In genomic region chr17:49996121-49996494, GRCh38 we compare ENCODE assay signal across 3 cellular contexts.
TF ChIP-seq lines count a peak whose summit lies in the region.

No MANE protein-coding gene starts in this region.

TF ChIP-seq in SK-N-SH, 30 proteins besides CTCF, POLR2A, EP300 and RAD21:
- no peak for TF ChIP-seq CHD2 (IDR thresholded peaks at IDR 0.05; ENCODE audit: low read length, partially characterized antibody)
- no peak for TF ChIP-seq USF2 (IDR thresholded peaks at IDR 0.05; ENCODE audit: borderline replicate concordance, low read depth, low read length)
- TF ChIP-seq JUND (IDR thresholded peaks at IDR 0.05): no peak
- TF ChIP-seq TCF12 (IDR thresholded peaks at IDR 0.05): no peak
- no peak for TF ChIP-seq TEAD4 (IDR thresholded peaks at IDR 0.05; ENCODE audit: borderline replicate concordance, insufficient read depth)
- TF ChIP-seq, protein P1, sequence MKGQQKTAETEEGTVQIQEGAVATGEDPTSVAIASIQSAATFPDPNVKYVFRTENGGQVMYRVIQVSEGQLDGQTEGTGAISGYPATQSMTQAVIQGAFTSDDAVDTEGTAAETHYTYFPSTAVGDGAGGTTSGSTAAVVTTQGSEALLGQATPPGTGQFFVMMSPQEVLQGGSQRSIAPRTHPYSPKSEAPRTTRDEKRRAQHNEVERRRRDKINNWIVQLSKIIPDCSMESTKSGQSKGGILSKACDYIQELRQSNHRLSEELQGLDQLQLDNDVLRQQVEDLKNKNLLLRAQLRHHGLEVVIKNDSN (IDR thresholded peaks at IDR 0.05; ENCODE audit: borderline replicate concordance, low read depth): no peak
- TF ChIP-seq SMC3 (IDR thresholded peaks at IDR 0.05; ENCODE audit: low read depth, low read length): no peak
- TF ChIP-seq SIN3A (IDR thresholded peaks at IDR 0.05; ENCODE audit: borderline replicate concordance, low read depth, low read length): no peak
- TF ChIP-seq NFIC (IDR thresholded peaks at IDR 0.05; ENCODE audit: borderline replicate concordance): no peak
- no peak; the same call in 1 of the 2 replicates for TF ChIP-seq EZH2phosphoT487 (IDR thresholded peaks at IDR 0.05; ENCODE audit: borderline replicate concordance, low read depth)
- TF ChIP-seq, protein P2, sequence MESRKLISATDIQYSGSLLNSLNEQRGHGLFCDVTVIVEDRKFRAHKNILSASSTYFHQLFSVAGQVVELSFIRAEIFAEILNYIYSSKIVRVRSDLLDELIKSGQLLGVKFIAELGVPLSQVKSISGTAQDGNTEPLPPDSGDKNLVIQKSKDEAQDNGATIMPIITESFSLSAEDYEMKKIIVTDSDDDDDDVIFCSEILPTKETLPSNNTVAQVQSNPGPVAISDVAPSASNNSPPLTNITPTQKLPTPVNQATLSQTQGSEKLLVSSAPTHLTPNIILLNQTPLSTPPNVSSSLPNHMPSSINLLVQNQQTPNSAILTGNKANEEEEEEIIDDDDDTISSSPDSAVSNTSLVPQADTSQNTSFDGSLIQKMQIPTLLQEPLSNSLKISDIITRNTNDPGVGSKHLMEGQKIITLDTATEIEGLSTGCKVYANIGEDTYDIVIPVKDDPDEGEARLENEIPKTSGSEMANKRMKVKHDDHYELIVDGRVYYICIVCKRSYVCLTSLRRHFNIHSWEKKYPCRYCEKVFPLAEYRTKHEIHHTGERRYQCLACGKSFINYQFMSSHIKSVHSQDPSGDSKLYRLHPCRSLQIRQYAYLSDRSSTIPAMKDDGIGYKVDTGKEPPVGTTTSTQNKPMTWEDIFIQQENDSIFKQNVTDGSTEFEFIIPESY (IDR thresholded peaks at IDR 0.05; ENCODE audit: borderline replicate concordance, low read depth): no peak

TF ChIP-seq in SK-N-SH treated with all-trans-retinoic acid at 6 μM for 48 hours, 23 proteins besides CTCF, POLR2A, EP300 and RAD21 (continued from another document):
- TF ChIP-seq GLIS3 (CRISPR knock-in tag; IDR thresholded peaks at IDR 0.05): no peak
- no peak for TF ChIP-seq ZC3H10 (CRISPR knock-in tag; IDR thresholded peaks at IDR 0.05)
- TF ChIP-seq ISL1 (CRISPR knock-in tag; IDR thresholded peaks at IDR 0.05): no peak
- TF ChIP-seq, protein P3, sequence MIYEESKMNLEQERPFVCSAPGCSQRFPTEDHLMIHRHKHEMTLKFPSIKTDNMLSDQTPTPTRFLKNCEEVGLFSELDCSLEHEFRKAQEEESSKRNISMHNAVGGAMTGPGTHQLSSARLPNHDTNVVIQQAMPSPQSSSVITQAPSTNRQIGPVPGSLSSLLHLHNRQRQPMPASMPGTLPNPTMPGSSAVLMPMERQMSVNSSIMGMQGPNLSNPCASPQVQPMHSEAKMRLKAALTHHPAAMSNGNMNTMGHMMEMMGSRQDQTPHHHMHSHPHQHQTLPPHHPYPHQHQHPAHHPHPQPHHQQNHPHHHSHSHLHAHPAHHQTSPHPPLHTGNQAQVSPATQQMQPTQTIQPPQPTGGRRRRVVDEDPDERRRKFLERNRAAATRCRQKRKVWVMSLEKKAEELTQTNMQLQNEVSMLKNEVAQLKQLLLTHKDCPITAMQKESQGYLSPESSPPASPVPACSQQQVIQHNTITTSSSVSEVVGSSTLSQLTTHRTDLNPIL (CRISPR knock-in tag; IDR thresholded peaks at IDR 0.05; ENCODE audit: low read depth): no peak
- TF ChIP-seq PATZ1 (CRISPR knock-in tag; IDR thresholded peaks at IDR 0.05; ENCODE audit: borderline replicate concordance): no peak
- no peak for TF ChIP-seq ZNF8 (CRISPR knock-in tag; IDR thresholded peaks at IDR 0.05)
- TF ChIP-seq RARB (CRISPR knock-in tag; IDR thresholded peaks at IDR 0.05): no peak
- TF ChIP-seq TSHZ2 (CRISPR knock-in tag; IDR thresholded peaks at IDR 0.05): no peak
- TF ChIP-seq, protein P4, sequence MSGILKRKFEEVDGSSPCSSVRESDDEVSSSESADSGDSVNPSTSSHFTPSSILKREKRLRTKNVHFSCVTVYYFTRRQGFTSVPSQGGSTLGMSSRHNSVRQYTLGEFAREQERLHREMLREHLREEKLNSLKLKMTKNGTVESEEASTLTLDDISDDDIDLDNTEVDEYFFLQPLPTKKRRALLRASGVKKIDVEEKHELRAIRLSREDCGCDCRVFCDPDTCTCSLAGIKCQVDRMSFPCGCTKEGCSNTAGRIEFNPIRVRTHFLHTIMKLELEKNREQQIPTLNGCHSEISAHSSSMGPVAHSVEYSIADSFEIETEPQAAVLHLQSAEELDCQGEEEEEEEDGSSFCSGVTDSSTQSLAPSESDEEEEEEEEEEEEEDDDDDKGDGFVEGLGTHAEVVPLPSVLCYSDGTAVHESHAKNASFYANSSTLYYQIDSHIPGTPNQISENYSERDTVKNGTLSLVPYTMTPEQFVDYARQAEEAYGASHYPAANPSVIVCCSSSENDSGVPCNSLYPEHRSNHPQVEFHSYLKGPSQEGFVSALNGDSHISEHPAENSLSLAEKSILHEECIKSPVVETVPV (CRISPR knock-in tag; IDR thresholded peaks at IDR 0.05): no peak
- TF ChIP-seq SNAI2 (CRISPR knock-in tag; IDR thresholded peaks at IDR 0.05): no peak
- TF ChIP-seq ZFP3 (CRISPR knock-in tag; IDR thresholded peaks at IDR 0.05): no peak

TF ChIP-seq in HCT116, 20 proteins besides CTCF, POLR2A, EP300 and RAD21:
- TF ChIP-seq ZFX (IDR thresholded peaks at IDR 0.05) (no peak), ELF1 (IDR thresholded peaks at IDR 0.05; ENCODE audit: borderline replicate concordance, low read depth) (no peak), CBX3 (IDR thresholded peaks at IDR 0.05; ENCODE audit: low read depth) (no peak), POLR2AphosphoS5 (IDR thresholded peaks at IDR 0.05; ENCODE audit: low read depth, low read length) (no peak), FOSL1 (IDR thresholded peaks at IDR 0.05; ENCODE audit: low read depth) (no peak), ATF3 (IDR thresholded peaks at IDR 0.05) (no peak), EZH2 (IDR thresholded peaks at IDR 0.05) (no peak)
- TF ChIP-seq, protein P2 (IDR thresholded peaks at IDR 0.05; ENCODE audit: extremely low read depth, insufficient replicate concordance, low read length): no peak
